Comparison of ENCODE assay signal across 8 cellular contexts in the genomic region with DNA sequence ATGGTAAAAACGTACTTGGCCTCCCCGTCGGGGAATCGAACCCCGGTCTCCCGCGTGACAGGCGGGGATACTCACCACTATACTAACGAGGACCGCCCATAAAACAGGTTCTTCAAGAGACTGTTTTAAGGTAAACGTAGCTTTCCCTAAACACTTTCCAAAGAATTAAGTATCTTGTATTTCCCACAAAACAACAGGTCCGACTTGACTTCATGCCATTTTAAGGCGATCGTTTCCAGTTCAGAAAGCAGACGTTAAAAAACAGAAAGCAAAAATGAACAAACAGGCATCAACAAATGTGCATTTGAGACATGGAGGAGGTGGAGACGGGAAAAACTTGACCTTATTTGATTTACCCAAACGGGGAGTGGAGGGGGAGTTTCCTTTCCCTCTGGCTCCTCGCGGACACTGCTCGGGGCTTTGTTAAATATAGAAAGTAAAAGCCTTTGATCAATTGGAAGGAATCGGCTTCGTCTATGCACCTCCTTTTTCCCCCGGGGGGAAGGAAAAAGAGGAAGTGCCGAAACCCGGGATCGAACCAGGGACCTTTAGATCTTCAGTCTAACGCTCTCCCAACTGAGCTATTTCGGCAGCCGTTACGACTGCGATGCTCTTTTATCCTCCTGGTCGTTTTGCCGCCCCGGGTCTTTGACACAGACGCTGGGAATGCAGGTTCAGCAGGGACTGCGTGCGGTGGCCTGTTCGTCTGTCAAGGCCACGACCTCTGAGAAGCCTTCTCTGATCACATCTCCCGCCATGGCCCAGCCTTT. TPM values are rescaled to one million over a fixed set of nuclear protein-coding genes. Genes with fewer than 3 reads are reported as not detected.
DNase-seq lines count a peak whose midpoint lies in the region; ATAC-seq and TF ChIP-seq lines count a peak whose summit lies in the region.

No MANE protein-coding gene starts in this region.

- no peaks in the 10 kb centered on the region for H3K9me2 ChIP-seq in SK-N-SH

- CTCF ChIA-PET in SK-N-SH (lab: Yijun Ruan, JAX): interaction anchor here (2.4 to 2.6 kb wide), 2 partner anchors 12 to 21 kb away, joined by 10 to 22 read pairs; no protein-coding TSS in a partner anchor

- TF ChIP-seq RAD21 in SK-N-SH (IDR thresholded peaks at IDR 0.05; ENCODE audit: low read length): no peak

- H3F3A ChIP-seq in SK-N-SH (replicated peaks; ENCODE audit: insufficient read depth): peaks cover 3% of the 10 kb centered on the region

- peak overlapping the region; percentile 65 for H3K4me2 ChIP-seq in SK-N-SH

- no peaks in the 10 kb centered on the region for H3K27me3 ChIP-seq in SK-N-SH (ENCODE audit: insufficient read depth)
- no peaks in the 10 kb centered on the region for H3K27me3 ChIP-seq in body of pancreas

- no peaks in the 10 kb centered on the region for H3K79me2 ChIP-seq in SK-N-SH (ENCODE audit: insufficient read depth)

- 3% methylated on average over 39 of the region's 40 CpGs for WGBS in SK-N-SH (ENCODE audit: low lambda C conversion rate)
- 0% methylated on average over 37 to 40 of the region's 40 CpGs for WGBS in body of pancreas, 2 donors

- H3K4me1 ChIP-seq in SK-N-SH (ENCODE audit: control insufficient read depth in 1 of 2, insufficient read depth in 2 of 2, low read depth in 1 of 2, low read length in 1 of 2): peaks cover 0 to 10% of the 10 kb centered on the region in 2 experiments; a peak in 1 of 4 replicates
- peaks cover 9% of the 10 kb centered on the region for H3K4me1 ChIP-seq in body of pancreas

- H4K20me1 ChIP-seq in SK-N-SH (ENCODE audit: insufficient read depth): no peaks in the 10 kb centered on the region

- peak overlapping the region; percentile 75 for H3K9ac ChIP-seq in SK-N-SH

- intact Hi-C loops in body of pancreas (cut with DNase I): no loop called here

- in situ Hi-C loops in GM13976 (cut with MboI; ENCODE audit: low sequenced_read_pairs, unreplicated experiment): no loop called here

- peak overlapping the region; percentile 70 for H2AFZ ChIP-seq in SK-N-SH (ENCODE audit: low read depth)

- H3K36me3 ChIP-seq in SK-N-SH (replicated peaks in 1 of 2; ENCODE audit: control insufficient read depth in 1 of 2, insufficient read depth in 2 of 2, low read length in 1 of 2) (no peaks in the 10 kb centered on the region), body of pancreas (replicated peaks in 1 of 2; ENCODE audit: insufficient read depth in 1 of 2, low read depth in 2 of 2) (no peaks in the 10 kb centered on the region)

- TF ChIP-seq CTCF in GM13976 (IDR thresholded peaks at IDR 0.05; ENCODE audit: borderline replicate concordance, control extremely low read depth, extremely low read depth, insufficient read depth, missing control alignments): no peak
- TF ChIP-seq CTCF in SK-N-SH (IDR thresholded peaks at IDR 0.05): no peak
- peak in 1 of 7 experiments; percentile 0 for TF ChIP-seq CTCF in body of pancreas (IDR thresholded peaks at IDR 0.05)

- TF ChIP-seq POLR2A in body of pancreas (IDR thresholded peaks at IDR 0.05): peak in 1 of 3 donors; percentile 11

- DNase-seq in GM13976 (ENCODE audit: low spot score): peak; percentile 88
- peak; percentile 89 for DNase-seq in SK-N-SH
- peak; percentile 94 to 95 (median 95) for DNase-seq in body of pancreas
- DNase-seq in iPS-NIHi7 (ENCODE audit: extremely low spot score): peak; percentile 84
- peak; percentile 97 for DNase-seq in stimulated activated CD4-positive, alpha-beta T cell treated with anti-CD3 and anti-CD28 coated beads, Interleukin-12 subunit alpha, Interleukin-12 subunit beta, amount 100 ng/mL, for 24 hours (ENCODE audit: low read depth in 2 of 2)
- DNase-seq in NCI-H2227 treated with DMSO at 0.1 percent for 48 hours (lab: John Stamatoyannopoulos, UW): no peak
- DNase-seq in SHP77 treated with DMSO at 0.1 percent for 48 hours (lab: John Stamatoyannopoulos, UW): no peak

- POLR2A ChIA-PET in SK-N-SH (lab: Yijun Ruan, JAX): interaction anchor here (1.0 to 1.6 kb wide), 3 partner anchors 10 to 13 kb away, joined by 6 to 7 read pairs (median 6); partner anchors contain the start of gene UBC

- H3K9me3 ChIP-seq in SK-N-SH (no peaks in the 10 kb centered on the region), body of pancreas (no peaks in the 10 kb centered on the region)

- H3K27ac ChIP-seq in SK-N-SH (ENCODE audit: low read depth in 2 of 2, low read length in 1 of 2) (peak overlapping the region; percentile 71 to 91), body of pancreas (peak overlapping the region; percentile 83 to 97 (median 92))

- TF ChIP-seq EP300 in SK-N-SH (IDR thresholded peaks at IDR 0.05; ENCODE audit: borderline replicate concordance in 1 of 2, low read depth in 1 of 2, low read length in 1 of 2): peak in 1 of 2 experiments; percentile 47; a peak in 1 of 4 replicates

- ATAC-seq in HG02943 (IDR thresholded peaks at IDR 0.05; ENCODE audit: low read depth, unreplicated experiment) (peak; percentile 74), body of pancreas (peak; percentile 86)

- H3K4me3 ChIP-seq in SK-N-SH (ENCODE audit: low read depth in 2 of 2, low read length in 1 of 2) (peak overlapping the region; percentile 69 to 72), body of pancreas (peak overlapping the region in 1 of 2 donors; percentile 46)

TF ChIP-seq in SK-N-SH, 30 proteins besides CTCF, POLR2A, EP300 and RAD21:
- TF ChIP-seq REST (IDR thresholded peaks at IDR 0.05; ENCODE audit: low read depth, low read length): 0 out of 2 replicates have a peak, but pooled peaks have one; percentile 32
- TF ChIP-seq FOSL2 (IDR thresholded peaks at IDR 0.05; ENCODE audit: borderline replicate concordance, low read depth): peak; percentile 63
- no peak for TF ChIP-seq MEF2A (IDR thresholded peaks at IDR 0.05; ENCODE audit: borderline replicate concordance, low read depth)
- no peak for TF ChIP-seq RFX5 (IDR thresholded peaks at IDR 0.05; ENCODE audit: low read length)
- no peak for TF ChIP-seq IRF3 (IDR thresholded peaks at IDR 0.05; ENCODE audit: low read depth, low read length)
- TF ChIP-seq TAF1 (IDR thresholded peaks at IDR 0.05; ENCODE audit: borderline replicate concordance, low read depth, low read length): peak; percentile 48; the same call in 1 of the 2 replicates
- peak; percentile 55 for TF ChIP-seq MXI1 (IDR thresholded peaks at IDR 0.05; ENCODE audit: low read depth, low read length)
- TF ChIP-seq TEAD4 (IDR thresholded peaks at IDR 0.05; ENCODE audit: borderline replicate concordance, insufficient read depth): peak; percentile 79

RNA-seq across cellular contexts. Expression of gene UBC, which starts 13.1 kb away (rescaled TPM):
- 1,327 and 1,666 TPM in 2 replicates for polyA plus RNA-seq in SK-N-SH (2012; rRNA removed)
- polyA plus RNA-seq in SK-N-SH (2012; cell fraction: cytosol; rRNA removed): 1,141 and 1,342 TPM in 2 replicates
- polyA plus RNA-seq in SK-N-SH (2012; cell fraction: nucleus; rRNA removed): 1,930 and 2,064 TPM in 2 replicates
- 100 to 1,000 TPM; 637 to 675 TPM for total RNA-seq in body of pancreas

Comparison
In these comparisons a context has a peak if more than half of its experiments do, and no peak if none do; other contexts are left out.
1. DNase-seq: peak in GM13976 (single experiment), SK-N-SH (single experiment), body of pancreas (4 of 4), iPS-NIHi7 (single experiment) and stimulated activated CD4-positive, alpha-beta T cell treated with anti-CD3 and anti-CD28 coated beads, Interleukin-12 subunit alpha, Interleukin-12 subunit beta, amount 100 ng/mL, for 24 hours (2 of 2); none in NCI-H2227 treated with DMSO at 0.1 percent for 48 hours (single experiment) and SHP77 treated with DMSO at 0.1 percent for 48 hours (single experiment).